Comparison of ENCODE assay signal across 33 cellular contexts in genomic region chr14:41972531-41972930, GRCh38.
"Had no signal": no experiment of that assay in that cellular context is flagged by ENCODE, and none has a peak within 500 bp of the region (broad histone marks: within the 10 kb centered on the region; RNA-seq: fewer than 3 reads in every experiment).

No MANE protein-coding gene starts in this region.

- H3K36me3 ChIP-seq: adrenal gland, ascending aorta, brain microvascular endothelial cell, breast epithelium, cardiac muscle cell had no signal

- H3K4me3 ChIP-seq: adrenal gland, ascending aorta, body of pancreas, breast epithelium, cardiac muscle cell had no signal

- H3K4me1 ChIP-seq: adrenal gland, ascending aorta, body of pancreas, breast epithelium had no signal

- H3K27ac ChIP-seq: adrenal gland, ascending aorta, body of pancreas, brain microvascular endothelial cell, breast epithelium, cardiac muscle cell had no signal

- FAIRE-seq: astrocyte, bronchial epithelial cell had no signal

- DNase-seq: activated effector memory CD4-positive, alpha-beta T cell treated with anti-CD3 and anti-CD28 coated beads, Interleukin-2, amount 50 U/mL, for 16 hours; activated effector memory CD4-positive, alpha-beta T cell treated with Interleukin-2 at 50 U/mL for 16 hours; activated gamma-delta T cell; activated gamma-delta T cell treated with Interleukin-2 at 50 U/mL for 16 hours; activated naive CD4-positive, alpha-beta T cell; activated naive CD4-positive, alpha-beta T cell treated with anti-CD3 and anti-CD28 coated beads for 36 hours; activated naive CD4-positive, alpha-beta T cell treated with anti-CD3 and anti-CD28 coated beads, Interleukin-2, amount 10 ng/mL, durations not matched to agents 7 days and 5 days; activated naive CD4-positive, alpha-beta T cell treated with anti-CD3 and anti-CD28 coated beads, Interleukin-2, amount 50 U/mL, for 16 hours; activated naive CD4-positive, alpha-beta T cell treated with Interleukin-2 at 50 U/mL for 16 hours; activated naive CD8-positive, alpha-beta T cell treated with anti-CD3 and anti-CD28 coated beads for 36 hours; activated naive CD8-positive, alpha-beta T cell treated with anti-CD3 and anti-CD28 coated beads, Interleukin-2, amount 10 ng/mL, durations not matched to agents 7 days and 5 days; activated naive CD8-positive, alpha-beta T cell treated with anti-CD3 and anti-CD28 coated beads, Interleukin-2, amount 50 U/mL, for 24 hours; activated T-cell treated with anti-CD3 and anti-CD28 coated beads, Interleukin-2, amount 50 U/mL, for 24 hours; activated T-cell treated with anti-CD3 and anti-CD28 coated beads, Interleukin-2, amount 50 U/mL, for 4 hours; activated T-cell treated with anti-CD3 and anti-CD28 coated beads, Interleukin-2, amount 50 U/mL, for 48 hours; activated T-cell treated with anti-CD3 and anti-CD28 coated beads, Interleukin-2, amount 50 U/mL, for 72 hours; adrenal gland; amniotic stem cell; amygdala; anterior cingulate cortex; aorta; body of pancreas; brain microvascular endothelial cell; caudate nucleus; central memory CD4-positive, alpha-beta T cell; cerebellar nuclear complex had no signal

- H3K27me3 ChIP-seq: adrenal gland, ascending aorta, body of pancreas, brain microvascular endothelial cell, breast epithelium, cardiac muscle cell had no signal

- ATAC-seq: activated naive CD4-positive, alpha-beta T cell treated with anti-CD3 and anti-CD28 coated beads, Interleukin-2, amount 50 U/mL, for 72 hours; activated naive CD8-positive, alpha-beta T cell treated with anti-CD3 and anti-CD28 coated beads, Interleukin-2, amount 50 U/mL, for 24 hours; activated T-cell treated with anti-CD3 and anti-CD28 coated beads, Interleukin-2, amount 50 U/mL, for 4 hours; activated T-cell treated with anti-CD3 and anti-CD28 coated beads, Interleukin-2, amount 50 U/mL, for 72 hours; activated T-helper 17 cell treated with anti-CD3 and anti-CD28 coated beads, Interleukin-2, amount 50 U/mL, for 72 hours; body of pancreas had no signal
